In the genomic region with DNA sequence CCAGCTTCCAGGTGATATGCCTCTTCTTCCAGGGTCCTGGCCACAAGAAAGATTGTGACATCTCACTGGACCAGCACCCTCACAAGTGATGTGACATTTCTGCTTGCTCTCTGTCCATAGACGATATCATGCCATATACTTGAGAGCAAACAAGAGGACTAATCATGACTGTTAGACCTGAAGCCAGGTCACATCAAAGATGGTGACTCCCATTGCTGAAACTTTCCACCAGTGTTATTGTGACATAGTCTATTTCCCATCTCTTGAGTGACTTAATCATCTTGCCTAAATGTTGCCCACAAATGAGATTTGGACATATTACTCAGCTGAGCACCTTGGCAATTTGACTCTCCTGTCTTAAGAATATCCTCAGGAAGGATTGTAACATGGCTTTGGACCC, we compare ENCODE assay signal across 7 cellular contexts. TPM values are rescaled to one million over a fixed set of nuclear protein-coding genes. Genes with fewer than 3 reads are reported as not detected.
"Had no signal": no experiment of that assay in that cellular context is flagged by ENCODE, and none has a peak within 500 bp of the region (broad histone marks: within the 10 kb centered on the region; RNA-seq: fewer than 3 reads in every experiment).

No MANE protein-coding gene starts in this region.

RNA-seq across cellular contexts. Expression of gene BPY2, which starts 22.3 kb away (rescaled TPM):
- total RNA-seq: GM23248, GM23338, H1, H4, H7, H9, HFFc6 had no signal
